In genomic region chr16:55575621-55576020, GRCh38 we compare ENCODE assay signal across 20 cellular contexts. TPM values are rescaled to one million over a fixed set of nuclear protein-coding genes. Genes with fewer than 3 reads are reported as not detected.
DNase-seq lines count a peak whose midpoint lies in the region; ATAC-seq and TF ChIP-seq lines count a peak whose summit lies in the region.
"Had no signal": no experiment of that assay in that cellular context is flagged by ENCODE, and none has a peak within 500 bp of the region (broad histone marks: within the 10 kb centered on the region; RNA-seq: fewer than 3 reads in every experiment).

No MANE protein-coding gene starts in this region.

- H4K20me1 ChIP-seq in BLaER1 treated with 17β-estradiol and CSF1 and Interleukin-3, amounts not matched to agents 10 nM and 100 nM: no peaks in the 10 kb centered on the region
- H4K20me1 ChIP-seq in hepatocyte (ENCODE audit: insufficient read depth, poor library complexity, severe bottlenecking): no peaks in the 10 kb centered on the region

- no peak for ATAC-seq in right cardiac atrium
- ATAC-seq in sciatic nerve: peak; percentile 4
- ATAC-seq in HG03135 (IDR thresholded peaks at IDR 0.05; ENCODE audit: unreplicated experiment): no peak
- ATAC-seq: CD8-positive, alpha-beta T cell had no signal

- H3K27me3 ChIP-seq in left ventricle myocardium inferior (ENCODE audit: low read depth) (no peaks in the 10 kb centered on the region), right cardiac atrium (ENCODE audit: control insufficient read depth, insufficient read depth) (no peaks in the 10 kb centered on the region), hepatocyte (no peaks in the 10 kb centered on the region)
- H3K27me3 ChIP-seq in BLaER1 treated with 17β-estradiol and CSF1 and Interleukin-3, amounts not matched to agents 10 nM and 100 nM: no peaks in the 10 kb centered on the region

- H3K9ac ChIP-seq in BLaER1 treated with 17β-estradiol and CSF1 and Interleukin-3, amounts not matched to agents 10 nM and 100 nM: no peak overlapping the region
- H3K9ac ChIP-seq: GM23248 had no signal

- H3K36me3 ChIP-seq in left ventricle myocardium inferior (peaks cover 22% of the 10 kb centered on the region), hepatocyte (replicated peaks; ENCODE audit: insufficient read depth, low read depth) (no peaks in the 10 kb centered on the region)
- peaks cover 0 to 21% (median 0%) of the 10 kb centered on the region in 11 experiments; a peak in 3 of 22 replicates for H3K36me3 ChIP-seq in BLaER1 treated with 17β-estradiol and CSF1 and Interleukin-3, amounts not matched to agents 10 nM and 100 nM

- no peak for TF ChIP-seq CTCF in left ventricle myocardium inferior (IDR thresholded peaks at IDR 0.05; ENCODE audit: borderline replicate concordance)
- no peak for TF ChIP-seq CTCF in hepatocyte (IDR thresholded peaks at IDR 0.05; ENCODE audit: poor library complexity)

- no peaks in the 10 kb centered on the region for H3K79me2 ChIP-seq in hepatocyte

- no peaks in the 10 kb centered on the region for H3K4me1 ChIP-seq in left ventricle myocardium inferior
- H3K4me1 ChIP-seq in right cardiac atrium (ENCODE audit: control insufficient read depth, insufficient read depth, low read length): peaks cover 2% of the 10 kb centered on the region
- peaks cover 9 to 38% (median 12%) of the 10 kb centered on the region in 10 experiments; a peak in 17 of 20 replicates for H3K4me1 ChIP-seq in BLaER1 treated with 17β-estradiol and CSF1 and Interleukin-3, amounts not matched to agents 10 nM and 100 nM
- no peaks in the 10 kb centered on the region for H3K4me1 ChIP-seq in hepatocyte (ENCODE audit: insufficient read depth)
- H3K4me1 ChIP-seq: Caco-2, HAP-1 had no signal

- no peak overlapping the region for H2AFZ ChIP-seq in hepatocyte
- H2AFZ ChIP-seq: GM23248 had no signal

- peak overlapping the region in 8 of 11 experiments; percentile 15 to 48 (median 38); a peak in 10 of 22 replicates for H3K4me2 ChIP-seq in BLaER1 treated with 17β-estradiol and CSF1 and Interleukin-3, amounts not matched to agents 10 nM and 100 nM
- no peak overlapping the region for H3K4me2 ChIP-seq in hepatocyte

- 70% methylated on average over 1 of the region's 1 CpG for WGBS in right cardiac atrium
- 47% methylated on average over 1 of the region's 1 CpG for WGBS in hepatocyte (ENCODE audit: low lambda C conversion rate, missing lambda C conversion rate)

- intact Hi-C loops in left ventricle myocardium inferior (cut with micrococcal nuclease) (no loop called here), right cardiac atrium (cut with DNase I) (no loop called here), sciatic nerve (cut with DNase I) (no loop called here)

- H3K4me3 ChIP-seq in left ventricle myocardium inferior (no peak overlapping the region), right cardiac atrium (ENCODE audit: low read length) (no peak overlapping the region), hepatocyte (no peak overlapping the region)
- no peak overlapping the region for H3K4me3 ChIP-seq in BLaER1 treated with 17β-estradiol and CSF1 and Interleukin-3, amounts not matched to agents 10 nM and 100 nM
- H3K4me3 ChIP-seq: GM23248, HAP-1 had no signal

- H3K9me2 ChIP-seq in hepatocyte (replicated peaks; ENCODE audit: insufficient read depth): no peaks in the 10 kb centered on the region

- H3K9me3 ChIP-seq in left ventricle myocardium inferior (replicated peaks) (no peaks in the 10 kb centered on the region), right cardiac atrium (ENCODE audit: control insufficient read depth, low read length) (no peaks in the 10 kb centered on the region), hepatocyte (ENCODE audit: low read depth) (no peaks in the 10 kb centered on the region)
- H3K9me3 ChIP-seq in BLaER1 treated with 17β-estradiol and CSF1 and Interleukin-3, amounts not matched to agents 10 nM and 100 nM (replicated peaks in 1 of 11): no peaks in the 10 kb centered on the region
- H3K9me3 ChIP-seq: Caco-2, HAP-1 had no signal

- DNase-seq in left ventricle myocardium inferior (no peak), right cardiac atrium (no peak), hepatocyte (ENCODE audit: low spot score) (no peak), sciatic nerve (ENCODE audit: low spot score) (no peak), GOT3 (lab: John Stamatoyannopoulos, UW) (no peak)
- DNase-seq: 8988T; Caco-2; CD4-positive, CD25-positive, alpha-beta regulatory T cell; CD8-positive, alpha-beta T cell; DMS153; DND-41; GM23248; HFFc6 had no signal

- peak overlapping the region; percentile 32 for H3K27ac ChIP-seq in left ventricle myocardium inferior (replicated peaks)
- H3K27ac ChIP-seq in right cardiac atrium (ENCODE audit: low read length): no peak overlapping the region
- no peak overlapping the region for H3K27ac ChIP-seq in BLaER1 treated with 17β-estradiol and CSF1 and Interleukin-3, amounts not matched to agents 10 nM and 100 nM
- peak overlapping the region; percentile 32 for H3K27ac ChIP-seq in hepatocyte
- H3K27ac ChIP-seq: C4-2B, GM23248 had no signal

RNA-seq across cellular contexts. Expression of gene CAPNS2, which starts 9.1 kb away (rescaled TPM):
- total RNA-seq in left ventricle myocardium inferior: not detected
- under 1 TPM in 2 of 4 donors, not detected in 2; 0.23 to 0.54 TPM for total RNA-seq in right cardiac atrium
- polyA plus RNA-seq in right cardiac atrium: 0.20 TPM
- 0.30 TPM in 1 of 2 replicates, not detected in the other for total RNA-seq in hepatocyte
- polyA plus RNA-seq in hepatocyte: not detected in 2 replicates
- total RNA-seq in sciatic nerve: 2.5 TPM
- total RNA-seq: A673; Caco-2; CD4-positive, CD25-positive, alpha-beta regulatory T cell; CD8-positive, alpha-beta T cell; GM23248; H4 had no signal
- polyA plus RNA-seq: BJ; CD4-positive, CD25-positive, alpha-beta regulatory T cell; GM23248 had no signal

Comparison
In these comparisons a context has a peak if more than half of its experiments do, and no peak if none do; other contexts are left out.
1. H3K27ac ChIP-seq: peak in left ventricle myocardium inferior (single experiment) and hepatocyte (single experiment); none in right cardiac atrium (single experiment) and BLaER1 treated with 17β-estradiol and CSF1 and Interleukin-3, amounts not matched to agents 10 nM and 100 nM (0 of 11).